ENCODE assay signal across 1 cellular context in genomic region chr1:151196292-151196800, GRCh38.
TF ChIP-seq lines count a peak whose summit lies in the region.

No MANE protein-coding gene starts in this region.

TF ChIP-seq in GM12878, 131 proteins besides CTCF, POLR2A, EP300 and RAD21:
- TF ChIP-seq YY1 (IDR thresholded peaks at IDR 0.05; ENCODE audit: low read depth, low read length) = 0 out of 2 replicates have a peak, but pooled peaks have one; percentile 13
- TF ChIP-seq FOXM1 (IDR thresholded peaks at IDR 0.05; ENCODE audit: low read depth, low read length) = 0 out of 2 replicates have a peak, but pooled peaks have one; percentile 48
- TF ChIP-seq ATF3 (IDR thresholded peaks at IDR 0.05; ENCODE audit: borderline replicate concordance, extremely low read depth, low read depth, low read length) = no peak
- TF ChIP-seq SMC3 (IDR thresholded peaks at IDR 0.05; ENCODE audit: borderline replicate concordance, low read length) = peak; percentile 64; the same call in 1 of the 2 replicates
- TF ChIP-seq, protein P1, sequence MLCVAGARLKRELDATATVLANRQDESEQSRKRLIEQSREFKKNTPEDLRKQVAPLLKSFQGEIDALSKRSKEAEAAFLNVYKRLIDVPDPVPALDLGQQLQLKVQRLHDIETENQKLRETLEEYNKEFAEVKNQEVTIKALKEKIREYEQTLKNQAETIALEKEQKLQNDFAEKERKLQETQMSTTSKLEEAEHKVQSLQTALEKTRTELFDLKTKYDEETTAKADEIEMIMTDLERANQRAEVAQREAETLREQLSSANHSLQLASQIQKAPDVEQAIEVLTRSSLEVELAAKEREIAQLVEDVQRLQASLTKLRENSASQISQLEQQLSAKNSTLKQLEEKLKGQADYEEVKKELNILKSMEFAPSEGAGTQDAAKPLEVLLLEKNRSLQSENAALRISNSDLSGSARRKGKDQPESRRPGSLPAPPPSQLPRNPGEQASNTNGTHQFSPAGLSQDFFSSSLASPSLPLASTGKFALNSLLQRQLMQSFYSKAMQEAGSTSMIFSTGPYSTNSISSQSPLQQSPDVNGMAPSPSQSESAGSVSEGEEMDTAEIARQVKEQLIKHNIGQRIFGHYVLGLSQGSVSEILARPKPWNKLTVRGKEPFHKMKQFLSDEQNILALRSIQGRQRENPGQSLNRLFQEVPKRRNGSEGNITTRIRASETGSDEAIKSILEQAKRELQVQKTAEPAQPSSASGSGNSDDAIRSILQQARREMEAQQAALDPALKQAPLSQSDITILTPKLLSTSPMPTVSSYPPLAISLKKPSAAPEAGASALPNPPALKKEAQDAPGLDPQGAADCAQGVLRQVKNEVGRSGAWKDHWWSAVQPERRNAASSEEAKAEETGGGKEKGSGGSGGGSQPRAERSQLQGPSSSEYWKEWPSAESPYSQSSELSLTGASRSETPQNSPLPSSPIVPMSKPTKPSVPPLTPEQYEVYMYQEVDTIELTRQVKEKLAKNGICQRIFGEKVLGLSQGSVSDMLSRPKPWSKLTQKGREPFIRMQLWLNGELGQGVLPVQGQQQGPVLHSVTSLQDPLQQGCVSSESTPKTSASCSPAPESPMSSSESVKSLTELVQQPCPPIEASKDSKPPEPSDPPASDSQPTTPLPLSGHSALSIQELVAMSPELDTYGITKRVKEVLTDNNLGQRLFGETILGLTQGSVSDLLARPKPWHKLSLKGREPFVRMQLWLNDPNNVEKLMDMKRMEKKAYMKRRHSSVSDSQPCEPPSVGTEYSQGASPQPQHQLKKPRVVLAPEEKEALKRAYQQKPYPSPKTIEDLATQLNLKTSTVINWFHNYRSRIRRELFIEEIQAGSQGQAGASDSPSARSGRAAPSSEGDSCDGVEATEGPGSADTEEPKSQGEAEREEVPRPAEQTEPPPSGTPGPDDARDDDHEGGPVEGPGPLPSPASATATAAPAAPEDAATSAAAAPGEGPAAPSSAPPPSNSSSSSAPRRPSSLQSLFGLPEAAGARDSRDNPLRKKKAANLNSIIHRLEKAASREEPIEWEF (IDR thresholded peaks at IDR 0.05; ENCODE audit: insufficient replicate concordance, low read depth, low read length) = no peak
- no peak for TF ChIP-seq PAX8 (IDR thresholded peaks at IDR 0.05)
- TF ChIP-seq CBX5 (IDR thresholded peaks at IDR 0.05; ENCODE audit: low read depth) = no peak
- peak; percentile 69 to 70 for TF ChIP-seq IKZF2 (IDR thresholded peaks at IDR 0.05)
- 0 out of 2 replicates have a peak, but pooled peaks have one; percentile 42 for TF ChIP-seq RELB (IDR thresholded peaks at IDR 0.05; ENCODE audit: low read depth)
- TF ChIP-seq ZNF384 (IDR thresholded peaks at IDR 0.05; ENCODE audit: borderline replicate concordance, low read depth, low read length) = peak; percentile 94
- peak; percentile 61; the same call in 1 of the 2 replicates for TF ChIP-seq IKZF1 (conservative IDR thresholded peaks at IDR 0.05)
- TF ChIP-seq MYC (IDR thresholded peaks at IDR 0.05; ENCODE audit: insufficient read depth, insufficient read length, insufficient replicate concordance, low read length, severe bottlenecking) = no peak
- TF ChIP-seq USF1 (IDR thresholded peaks at IDR 0.05; ENCODE audit: borderline replicate concordance, extremely low read length, insufficient read depth, low read depth, low read length) = no peak
- TF ChIP-seq NBN (IDR thresholded peaks at IDR 0.05) = 0 out of 2 replicates have a peak, but pooled peaks have one; percentile 37
- TF ChIP-seq ASH2L (IDR thresholded peaks at IDR 0.05; ENCODE audit: borderline replicate concordance, low read depth) = no peak
- no peak for TF ChIP-seq ZSCAN29 (IDR thresholded peaks at IDR 0.05)
TF ChIP-seq in GM12878: peak in this region for 8.
